Comparison of ENCODE assay signal across 18 cellular contexts in the genomic region with DNA sequence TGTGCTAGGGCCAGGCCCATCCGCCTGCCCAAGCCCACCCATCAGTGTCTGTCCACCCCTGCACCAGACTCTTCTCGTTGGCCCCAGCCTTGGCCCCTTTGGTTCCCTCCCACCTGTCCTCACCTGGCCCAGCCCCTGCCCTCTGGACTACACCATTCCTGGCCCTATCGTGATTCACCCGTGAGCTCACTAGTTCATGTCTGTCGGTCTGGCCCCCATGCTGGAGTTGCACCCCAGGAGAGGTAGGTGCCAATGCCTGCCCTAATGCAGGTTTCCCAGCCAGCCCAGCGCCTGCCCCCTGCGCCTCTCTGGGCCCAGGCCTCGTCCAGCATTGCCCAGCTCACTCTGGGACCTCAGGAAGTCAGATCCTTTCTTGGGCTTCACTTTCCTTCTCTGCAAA.
DNase-seq lines count a peak whose midpoint lies in the region; ATAC-seq and TF ChIP-seq lines count a peak whose summit lies in the region.
"Had no signal": no experiment of that assay in that cellular context is flagged by ENCODE, and none has a peak within 500 bp of the region (broad histone marks: within the 10 kb centered on the region; RNA-seq: fewer than 3 reads in every experiment).

No MANE protein-coding gene starts in this region.

- peaks cover 7% of the 10 kb centered on the region for H3K4me1 Mint-ChIP-seq in activated T-cell treated with anti-CD3 and anti-CD28 coated beads, Interleukin-2, amount 50 U/mL, for 4 hours (ENCODE audit: low read depth)

- H3K9me3 Mint-ChIP-seq in activated T-cell treated with anti-CD3 and anti-CD28 coated beads, Interleukin-2, amount 50 U/mL, for 4 hours, result no peaks in the 10 kb centered on the region
- H3K9me3 Mint-ChIP-seq: CD4-positive, CD25-positive, alpha-beta regulatory T cell had no signal

- ATAC-seq in activated T-cell treated with anti-CD3 and anti-CD28 coated beads, Interleukin-2, amount 50 U/mL, for 4 hours, result no peak
- no peak for ATAC-seq in HG03565 (IDR thresholded peaks at IDR 0.05; ENCODE audit: unreplicated experiment)
- ATAC-seq: Right ventricle myocardium inferior had no signal

- H3K4me3 Mint-ChIP-seq in activated T-cell treated with anti-CD3 and anti-CD28 coated beads, Interleukin-2, amount 50 U/mL, for 4 hours, result no peak overlapping the region

- no peaks in the 10 kb centered on the region for H3K36me3 Mint-ChIP-seq in activated T-cell treated with anti-CD3 and anti-CD28 coated beads, Interleukin-2, amount 50 U/mL, for 4 hours (ENCODE audit: insufficient read depth)
- H3K36me3 Mint-ChIP-seq: CD4-positive, CD25-positive, alpha-beta regulatory T cell had no signal

- WGBS in esophagus squamous epithelium, 2 donors, result 75 to 81% methylated on average over 6 to 8 of the region's 8 CpGs
- 54 to 66% (median 61%) methylated on average over 8 of the region's 8 CpGs for WGBS in spleen, 5 donors

- peak overlapping the region; percentile 85 to 99 (median 96) for H3K4me2 ChIP-seq in BLaER1 treated with 17β-estradiol and CSF1 and Interleukin-3, amounts not matched to agents 10 nM and 100 nM

- TF ChIP-seq CTCF in VCaP (conservative IDR thresholded peaks at IDR 0.05), result no peak
- TF ChIP-seq CTCF in esophagus squamous epithelium (IDR thresholded peaks at IDR 0.05), result no peak
- TF ChIP-seq CTCF in spleen (IDR thresholded peaks at IDR 0.05 in 8 of 11, conservative IDR thresholded peaks at IDR 0.05 in 3 of 11), result no peak

- H3K4me3 ChIP-seq in BLaER1 treated with 17β-estradiol and CSF1 and Interleukin-3, amounts not matched to agents 10 nM and 100 nM, result no peak overlapping the region; a peak in 1 of 20 replicates
- no peak overlapping the region for H3K4me3 ChIP-seq in esophagus squamous epithelium
- H3K4me3 ChIP-seq in spleen, result no peak overlapping the region
- H3K4me3 ChIP-seq: GM23248 had no signal

- peaks cover 38 to 53% (median 45%) of the 10 kb centered on the region in 10 experiments for H3K4me1 ChIP-seq in BLaER1 treated with 17β-estradiol and CSF1 and Interleukin-3, amounts not matched to agents 10 nM and 100 nM
- H3K4me1 ChIP-seq in esophagus squamous epithelium, result peaks cover 14 to 41% (median 25%) of the 10 kb centered on the region in 3 donors
- H3K4me1 ChIP-seq in spleen, result peaks cover 13 to 43% (median 38%) of the 10 kb centered on the region in 6 donors

- H3K27me3 ChIP-seq in BLaER1 treated with 17β-estradiol and CSF1 and Interleukin-3, amounts not matched to agents 10 nM and 100 nM, result peaks cover 0 to 13% (median 11%) of the 10 kb centered on the region in 11 experiments; a peak in 14 of 22 replicates
- peaks cover 0 to 16% (median 0%) of the 10 kb centered on the region in 4 donors for H3K27me3 ChIP-seq in esophagus squamous epithelium
- H3K27me3 ChIP-seq in spleen (replicated peaks in 1 of 7), result peaks cover 0 to 20% (median 8%) of the 10 kb centered on the region in 7 donors

- peaks cover 0 to 34% (median 16%) of the 10 kb centered on the region in 11 experiments; a peak in 16 of 22 replicates for H4K20me1 ChIP-seq in BLaER1 treated with 17β-estradiol and CSF1 and Interleukin-3, amounts not matched to agents 10 nM and 100 nM

- TF ChIP-seq POLR2A in esophagus squamous epithelium (IDR thresholded peaks at IDR 0.05), result no peak
- no peak for TF ChIP-seq POLR2A in spleen (IDR thresholded peaks at IDR 0.05)
- no peak for TF ChIP-seq POLR2A in erythroblast (IDR thresholded peaks at IDR 0.05; ENCODE audit: low read length)

- peaks cover 14% of the 10 kb centered on the region for H3K27me3 Mint-ChIP-seq in activated T-cell treated with anti-CD3 and anti-CD28 coated beads, Interleukin-2, amount 50 U/mL, for 4 hours (ENCODE audit: low read depth)

- H3K27ac ChIP-seq in BLaER1 treated with 17β-estradiol and CSF1 and Interleukin-3, amounts not matched to agents 10 nM and 100 nM, result peak overlapping the region in 3 of 11 experiments; percentile 1 to 57 (median 51); a peak in 2 of 22 replicates
- H3K27ac ChIP-seq in VCaP (peak overlapping the region; percentile 58), esophagus squamous epithelium (peak overlapping the region; percentile 5 to 86 (median 76)), spleen (peak overlapping the region in 1 of 8 donors; percentile 24)
- H3K27ac ChIP-seq: GM23248 had no signal

- peak overlapping the region in 5 of 11 experiments; percentile 20 to 75 (median 31); a peak in 4 of 22 replicates for H3K9ac ChIP-seq in BLaER1 treated with 17β-estradiol and CSF1 and Interleukin-3, amounts not matched to agents 10 nM and 100 nM
- H3K9ac ChIP-seq: GM23248 had no signal

- intact Hi-C loops in esophagus squamous epithelium (cut with DNase I), result loop anchor here (10.0 kb wide), 3 partner anchors 104 to 1094 kb away; no protein-coding TSS in a partner anchor
- intact Hi-C loops in spleen (cut with DNase I; ENCODE audit: low total_unique reads), result no loop called here

- no peaks in the 10 kb centered on the region for H3K36me3 ChIP-seq in BLaER1 treated with 17β-estradiol and CSF1 and Interleukin-3, amounts not matched to agents 10 nM and 100 nM
- H3K36me3 ChIP-seq in esophagus squamous epithelium, result peaks cover 0 to 12% (median 0%) of the 10 kb centered on the region in 3 donors
- peaks cover 0 to 20% (median 3%) of the 10 kb centered on the region in 6 donors for H3K36me3 ChIP-seq in spleen
- H3K36me3 ChIP-seq: HAP-1 had no signal

- DNase-seq in esophagus squamous epithelium (lab: John Stamatoyannopoulos, UW), result no peak
- DNase-seq in spleen, result peak; percentile 66
- no peak for DNase-seq in activated CD4-positive, alpha-beta T cell treated with anti-CD3 and anti-CD28 coated beads, Interleukin-2, amount 50 U/mL, for 48 hours
- no peak for DNase-seq in erythroblast (lab: John Stamatoyannopoulos, UW)
- DNase-seq in activated T-cell treated with anti-CD3 and anti-CD28 coated beads, Interleukin-2, amount 50 U/mL, for 4 hours, result no peak
- DNase-seq: CD4-positive, CD25-positive, alpha-beta regulatory T cell; EL; GM23248; NCI-H1105; NCI-H2029 treated with DMSO at 0.1 percent for 48 hours; NCI-H2171 treated with DMSO at 0.1 percent for 48 hours; NCI-H526; OCI-M1 had no signal

- H3K9me3 ChIP-seq in BLaER1 treated with 17β-estradiol and CSF1 and Interleukin-3, amounts not matched to agents 10 nM and 100 nM (replicated peaks in 1 of 11), result no peaks in the 10 kb centered on the region
- H3K9me3 ChIP-seq in esophagus squamous epithelium, result no peaks in the 10 kb centered on the region
- no peaks in the 10 kb centered on the region for H3K9me3 ChIP-seq in spleen
- H3K9me3 ChIP-seq: HAP-1 had no signal
